In the genomic region with DNA sequence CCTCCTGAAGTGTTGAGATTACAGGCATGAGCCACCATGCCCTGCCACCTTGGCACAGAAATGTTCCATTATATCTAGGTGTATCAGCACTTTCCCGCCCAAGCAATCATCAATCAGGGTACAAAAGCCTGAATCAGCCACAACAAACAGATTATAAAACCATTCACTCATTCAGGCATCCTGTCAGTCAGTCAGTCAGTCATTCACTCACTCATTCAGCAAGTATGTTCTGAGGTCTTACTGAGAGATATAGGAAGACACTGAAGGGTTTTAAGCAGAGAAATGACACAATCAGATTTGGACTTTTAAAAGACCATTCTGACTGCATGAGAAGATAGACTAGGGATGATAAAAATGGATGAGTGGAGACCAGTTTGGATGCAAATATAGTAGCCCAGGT, we compare ENCODE assay signal across 26 cellular contexts.
"Had no signal": no experiment of that assay in that cellular context is flagged by ENCODE, and none has a peak within 500 bp of the region (broad histone marks: within the 10 kb centered on the region; RNA-seq: fewer than 3 reads in every experiment).

No MANE protein-coding gene starts in this region.

- FAIRE-seq: colon, endometrium, frontal cortex, islet of Langerhans had no signal

- H3K9me3 ChIP-seq: breast epithelium, left lung, lower lobe of right lung, uterus had no signal

- H3K9me3 Mint-ChIP-seq: activated CD4-positive, alpha-beta memory T cell treated with anti-CD3 and anti-CD28 coated beads, Interleukin-2, amount 10 ng/mL, durations not matched to agents 7 days and 5 days; natural killer cell; T-helper 2 cell treated with Interferon-gamma antibody and Interleukin-4, amounts not matched to agents 5 μg/mL and 100 μg/mL, for 36 hours had no signal

- H3K4me1 Mint-ChIP-seq: natural killer cell, neural progenitor cell had no signal

- H3K27me3 Mint-ChIP-seq: activated CD4-positive, alpha-beta memory T cell treated with anti-CD3 and anti-CD28 coated beads, Interleukin-2, amount 10 ng/mL, durations not matched to agents 7 days and 5 days; activated CD8-positive, alpha-beta memory T cell treated with anti-CD3 and anti-CD28 coated beads, Interleukin-2, amount 10 ng/mL, durations not matched to agents 7 days and 5 days; type B pancreatic cell had no signal

- H3K4me3 Mint-ChIP-seq: activated CD4-positive, alpha-beta memory T cell treated with anti-CD3 and anti-CD28 coated beads, Interleukin-2, amount 10 ng/mL, durations not matched to agents 7 days and 5 days; activated CD8-positive, alpha-beta memory T cell treated with anti-CD3 and anti-CD28 coated beads, Interleukin-2, amount 10 ng/mL, durations not matched to agents 7 days and 5 days; natural killer cell; neural progenitor cell; T-helper 2 cell treated with Interferon-gamma antibody and Interleukin-4, amounts not matched to agents 5 μg/mL and 100 μg/mL, for 36 hours; type B pancreatic cell had no signal

- DNase-seq: activated CD4-positive, alpha-beta memory T cell treated with anti-CD3 and anti-CD28 coated beads, Interleukin-2, amount 10 ng/mL, durations not matched to agents 7 days and 5 days; activated CD4-positive, alpha-beta T cell treated with anti-CD3 and anti-CD28 coated beads for 4 hours; activated CD4-positive, CD25-positive, alpha-beta regulatory T cell; activated CD8-positive, alpha-beta memory T cell treated with anti-CD3 and anti-CD28 coated beads, Interleukin-2, amount 10 ng/mL, durations not matched to agents 7 days and 5 days; activated gamma-delta T cell treated with Interleukin-2 at 50 U/mL for 16 hours; central memory CD4-positive, alpha-beta T cell; effector CD8-positive, alpha-beta T cell; left lung; lower lobe of right lung; mesenchymal stem cell; natural killer cell; occipital lobe; right cardiac atrium; stimulated activated CD4-positive, alpha-beta T cell treated with anti-CD3 and anti-CD28 coated beads, Interleukin-15, amount 100 ng/mL, for 24 hours; stimulated activated naive CD4-positive, alpha-beta T cell treated with Interleukin-2 at 50 U/mL for 16 hours; substantia nigra; uterus had no signal

- H3K27ac ChIP-seq: breast epithelium, epithelial cell of prostate, left lung, lower lobe of right lung, neural progenitor cell, uterus had no signal

- H3K4me3 ChIP-seq: breast epithelium, left lung, lower lobe of right lung, neural progenitor cell, uterus had no signal

- H3K27ac Mint-ChIP-seq: activated CD4-positive, alpha-beta memory T cell treated with anti-CD3 and anti-CD28 coated beads, Interleukin-2, amount 10 ng/mL, durations not matched to agents 7 days and 5 days; activated CD8-positive, alpha-beta memory T cell treated with anti-CD3 and anti-CD28 coated beads, Interleukin-2, amount 10 ng/mL, durations not matched to agents 7 days and 5 days; natural killer cell; neural progenitor cell; T-helper 2 cell treated with Interferon-gamma antibody and Interleukin-4, amounts not matched to agents 5 μg/mL and 100 μg/mL, for 36 hours; type B pancreatic cell had no signal

- ATAC-seq: activated CD8-positive, alpha-beta memory T cell treated with anti-CD3 and anti-CD28 coated beads, Interleukin-2, amount 10 ng/mL, durations not matched to agents 7 days and 5 days; left lung; lower lobe of right lung; natural killer cell; right cardiac atrium had no signal
